ENCODE assay signal across 8 cellular contexts in the genomic region with DNA sequence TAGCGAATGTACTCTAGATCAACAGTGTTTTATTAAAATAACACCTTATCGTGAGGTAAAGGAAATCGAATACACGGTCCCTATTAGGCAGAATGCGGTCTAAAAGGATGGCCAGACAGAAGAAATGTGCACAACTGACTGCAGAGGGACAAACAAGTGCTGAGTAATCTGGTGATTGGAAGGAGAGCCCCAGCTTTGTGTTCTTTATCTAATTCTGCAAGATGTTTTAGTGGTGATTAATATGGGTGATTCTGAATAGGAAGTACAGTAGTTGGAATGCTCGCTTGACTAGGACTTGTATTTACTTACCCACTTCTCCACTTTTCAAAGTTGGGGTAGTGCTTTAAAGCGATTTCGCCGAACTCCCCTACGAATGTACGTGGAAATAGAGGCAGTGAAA. TPM values are rescaled to one million over a fixed set of nuclear protein-coding genes. Genes with fewer than 3 reads are reported as not detected.
A peak's percentile ranks its signal among the peaks of the same experiment; 100 is the strongest.
DNase-seq lines count a peak whose midpoint lies in the region; ATAC-seq lines count a peak whose summit lies in the region.

No MANE protein-coding gene starts in this region.

- no peaks in the 10 kb centered on the region for H3K4me1 ChIP-seq in iPS DF 6.9 (ENCODE audit: control insufficient read depth, insufficient read depth, low read length)

- H3K9me3 ChIP-seq in iPS DF 6.9 (ENCODE audit: control insufficient read depth, insufficient read depth, low read length) = no peaks in the 10 kb centered on the region

- H3K27ac ChIP-seq in iPS DF 6.9 (ENCODE audit: low read length) = no peak overlapping the region

- H3K27ac Mint-ChIP-seq in activated T-helper 17 cell treated with anti-CD3 and anti-CD28 coated beads, Interleukin-2, amount 50 U/mL, for 72 hours = peak overlapping the region; percentile 95
- H3K27ac Mint-ChIP-seq in stimulated activated memory B cell treated with anti-CD40 and anti-IgM and Interleukin-4, amounts not matched to agents 10 μg/mL and 1 μg/mL and 100 μg/mL, for 72 hours = peak overlapping the region; percentile 96

- no peaks in the 10 kb centered on the region for H3K36me3 ChIP-seq in iPS DF 6.9 (ENCODE audit: control insufficient read depth, insufficient read depth, low read length)

- DNase-seq in CD1c-positive myeloid dendritic cell (ENCODE audit: extremely low spot score) = peak; percentile 22
- peak; percentile 33 for DNase-seq in HT-29 (ENCODE audit: low spot score)
- no peak for DNase-seq in iPS DF 6.9 (ENCODE audit: low read depth, low spot score)
- no peak for DNase-seq in NCI-H345 (lab: John Stamatoyannopoulos, UW)
- DNase-seq in NK-92 treated with Interleukin-12 subunit alpha and Interleukin-12 subunit beta, amount 100 ng/mL, for 24 hours (lab: John Stamatoyannopoulos, UW) = no peak

- H3K9me3 Mint-ChIP-seq in activated T-helper 17 cell treated with anti-CD3 and anti-CD28 coated beads, Interleukin-2, amount 50 U/mL, for 72 hours = no peaks in the 10 kb centered on the region
- no peaks in the 10 kb centered on the region for H3K9me3 Mint-ChIP-seq in stimulated activated memory B cell treated with anti-CD40 and anti-IgM and Interleukin-4, amounts not matched to agents 10 μg/mL and 1 μg/mL and 100 μg/mL, for 72 hours

- no peaks in the 10 kb centered on the region for H3K36me3 Mint-ChIP-seq in activated T-helper 17 cell treated with anti-CD3 and anti-CD28 coated beads, Interleukin-2, amount 50 U/mL, for 72 hours (ENCODE audit: low read depth)
- no peaks in the 10 kb centered on the region for H3K36me3 Mint-ChIP-seq in stimulated activated memory B cell treated with anti-CD40 and anti-IgM and Interleukin-4, amounts not matched to agents 10 μg/mL and 1 μg/mL and 100 μg/mL, for 72 hours

- ATAC-seq in activated T-helper 17 cell treated with anti-CD3 and anti-CD28 coated beads, Interleukin-2, amount 50 U/mL, for 72 hours (replicated peaks) = peak; percentile 27
- ATAC-seq in stimulated activated memory B cell treated with anti-CD40 and anti-IgM and Interleukin-4, amounts not matched to agents 10 μg/mL and 1 μg/mL and 100 μg/mL, for 72 hours = no peak
- no peak for ATAC-seq in GM18502 (IDR thresholded peaks at IDR 0.05; ENCODE audit: poor library complexity, unreplicated experiment)

- WGBS in iPS DF 6.9 (ENCODE audit: insufficient coverage, insufficient read length) = no CpG with 5 or more reads among the region's 11 CpGs

- H3K27me3 ChIP-seq in iPS DF 6.9 (ENCODE audit: control insufficient read depth, insufficient read depth, low read length) = no peaks in the 10 kb centered on the region

- H3K4me3 ChIP-seq in iPS DF 6.9 (ENCODE audit: low read length) = peak overlapping the region; percentile 65; the same call in 1 of the 2 replicates

- H3K27me3 Mint-ChIP-seq in activated T-helper 17 cell treated with anti-CD3 and anti-CD28 coated beads, Interleukin-2, amount 50 U/mL, for 72 hours = no peaks in the 10 kb centered on the region
- no peaks in the 10 kb centered on the region for H3K27me3 Mint-ChIP-seq in stimulated activated memory B cell treated with anti-CD40 and anti-IgM and Interleukin-4, amounts not matched to agents 10 μg/mL and 1 μg/mL and 100 μg/mL, for 72 hours

- peak overlapping the region; percentile 95 for H3K4me3 Mint-ChIP-seq in activated T-helper 17 cell treated with anti-CD3 and anti-CD28 coated beads, Interleukin-2, amount 50 U/mL, for 72 hours
- H3K4me3 Mint-ChIP-seq in stimulated activated memory B cell treated with anti-CD40 and anti-IgM and Interleukin-4, amounts not matched to agents 10 μg/mL and 1 μg/mL and 100 μg/mL, for 72 hours = peak overlapping the region; percentile 98

- H3K4me1 Mint-ChIP-seq in activated T-helper 17 cell treated with anti-CD3 and anti-CD28 coated beads, Interleukin-2, amount 50 U/mL, for 72 hours = peaks cover 13% of the 10 kb centered on the region
- H3K4me1 Mint-ChIP-seq in stimulated activated memory B cell treated with anti-CD40 and anti-IgM and Interleukin-4, amounts not matched to agents 10 μg/mL and 1 μg/mL and 100 μg/mL, for 72 hours = peaks cover 18% of the 10 kb centered on the region

RNA-seq across cellular contexts. Expression of a gene that starts 1.2 kb away (rescaled TPM):
- total RNA-seq in HT-29 (2014; rRNA removed; shearing (Covaris generic)) = 6.3 and 6.6 TPM in 2 replicates
- total RNA-seq in activated T-helper 17 cell treated with anti-CD3 and anti-CD28 coated beads, Interleukin-2, amount 50 U/mL, for 72 hours = 10 to 100 TPM; 12.0 to 12.7 TPM

Comparison
In these comparisons a context has a peak if more than half of its experiments do, and no peak if none do; other contexts are left out.
1. DNase-seq: peak in CD1c-positive myeloid dendritic cell (single experiment) and HT-29 (single experiment); none in iPS DF 6.9 (single experiment), NCI-H345 (single experiment) and NK-92 treated with Interleukin-12 subunit alpha and Interleukin-12 subunit beta, amount 100 ng/mL, for 24 hours (single experiment).